Comparison of ENCODE assay signal across 8 cellular contexts in the genomic region with DNA sequence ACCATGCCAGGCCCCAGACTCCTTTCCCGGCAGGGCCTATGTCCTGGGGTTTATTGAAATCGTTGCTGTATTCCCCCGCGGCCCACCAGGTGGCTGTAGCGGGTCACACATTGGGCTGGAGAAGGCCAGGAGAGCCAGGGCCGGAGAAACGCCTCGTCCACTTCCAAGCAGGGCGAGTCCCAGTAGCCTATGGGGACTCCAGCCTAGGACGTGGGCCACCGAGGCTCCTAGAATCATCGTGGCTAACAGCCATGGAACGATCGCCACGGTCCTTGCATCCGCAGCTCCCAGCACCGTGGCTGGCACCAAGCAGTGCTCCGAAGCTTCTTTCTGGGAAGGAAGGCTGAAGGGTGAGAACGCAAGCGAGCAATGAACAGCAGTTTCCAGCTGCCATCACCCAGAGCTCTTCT.
DNase-seq lines count a peak whose midpoint lies in the region; ATAC-seq lines count a peak whose summit lies in the region.

No MANE protein-coding gene starts in this region.

- DNase-seq in EL (peak; percentile 71), NCI-H1092 treated with DMSO at 0.1 percent for 48 hours (lab: John Stamatoyannopoulos, UW) (peak; percentile 33), ecto neural progenitor cell (ENCODE audit: low spot score) (peak; percentile 89), medulla oblongata (ENCODE audit: extremely low spot score) (peak; percentile 68), aorta (peak; percentile 79 to 88), NCI-H2171 (lab: John Stamatoyannopoulos, UW) (no peak)

- no peak overlapping the region for H3K27ac ChIP-seq in aorta (ENCODE audit: low read depth in 1 of 2, low read length in 2 of 2)

- intact Hi-C loops in aorta (cut with DNase I), result no loop called here

- ATAC-seq in aorta (ENCODE audit: low FRiP score) (peak; percentile 88), GM21423 (IDR thresholded peaks at IDR 0.05; ENCODE audit: unreplicated experiment) (no peak)
- no peak for ATAC-seq in activated CD4-positive, CD25-positive, alpha-beta regulatory T cell treated with anti-CD3 and anti-CD28 coated beads, Interleukin-2, amount 50 U/mL, for 24 hours

- H3K36me3 ChIP-seq in aorta (ENCODE audit: control insufficient read depth in 1 of 2, insufficient read depth in 2 of 2, low read length in 1 of 2), result no peaks in the 10 kb centered on the region

- H3K27me3 ChIP-seq in aorta (ENCODE audit: control insufficient read depth in 1 of 2, insufficient read depth in 2 of 2, low read length in 1 of 2), result no peaks in the 10 kb centered on the region

- H3K4me3 ChIP-seq in aorta (ENCODE audit: low read length in 2 of 2), result no peak overlapping the region

- H3K4me1 ChIP-seq in aorta (ENCODE audit: control insufficient read depth in 1 of 2, insufficient read depth in 2 of 2, low read length in 2 of 2), result no peaks in the 10 kb centered on the region

- H3K9me3 ChIP-seq in aorta (ENCODE audit: control insufficient read depth, low read length), result no peaks in the 10 kb centered on the region

- WGBS in aorta, 2 donors, result 8 to 13% methylated on average over 20 of the region's 20 CpGs
